15 cellular contexts compared by ENCODE assay signal in the genomic region with DNA sequence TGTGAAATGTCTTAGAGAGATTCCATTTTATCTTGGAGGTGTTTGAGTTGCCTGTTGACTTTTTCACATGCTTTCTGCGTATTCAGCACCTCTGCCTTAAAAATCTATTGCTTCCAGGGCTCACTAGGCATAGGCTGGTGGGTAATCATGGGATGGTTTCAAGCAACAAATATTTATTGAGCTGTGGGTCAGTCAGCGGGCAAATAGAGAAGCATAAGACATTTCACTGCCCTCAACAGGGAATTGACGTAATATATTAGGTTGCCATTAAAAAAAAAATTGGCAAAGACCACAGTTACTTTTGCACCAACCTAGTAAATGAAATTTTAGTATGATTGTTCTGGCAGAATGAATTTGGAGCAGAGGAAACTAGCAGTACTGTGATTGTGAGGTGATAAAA. TPM values are rescaled to one million over a fixed set of nuclear protein-coding genes. Genes with fewer than 3 reads are reported as not detected.
A peak's percentile ranks its signal among the peaks of the same experiment; 100 is the strongest.
DNase-seq lines count a peak whose midpoint lies in the region; ATAC-seq, FAIRE-seq and TF ChIP-seq lines count a peak whose summit lies in the region.
"Had no signal": no experiment of that assay in that cellular context is flagged by ENCODE, and none has a peak within 500 bp of the region (broad histone marks: within the 10 kb centered on the region; RNA-seq: fewer than 3 reads in every experiment).

No MANE protein-coding gene starts in this region.

- TF ChIP-seq CTCF in Peyer's patch (IDR thresholded peaks at IDR 0.05) (no peak), GM12878 (IDR thresholded peaks at IDR 0.05 in 2 of 3, conservative IDR thresholded peaks at IDR 0.05 in 1 of 3; ENCODE audit: control insufficient read depth in 2 of 3, extremely low read depth in 1 of 3, insufficient read depth in 1 of 3, low read depth in 3 of 3, low read length in 3 of 3) (no peak), sigmoid colon (IDR thresholded peaks at IDR 0.05) (no peak), dorsolateral prefrontal cortex (IDR thresholded peaks at IDR 0.05 in 54 of 56, conservative IDR thresholded peaks at IDR 0.05 in 2 of 56; ENCODE audit: low read depth in 1 of 56, partially characterized antibody in 56 of 56) (no peak), endodermal cell (conservative IDR thresholded peaks at IDR 0.05) (no peak)

- TF ChIP-seq EP300 in GM12878 (IDR thresholded peaks at IDR 0.05; ENCODE audit: borderline replicate concordance in 1 of 2, control insufficient read depth in 1 of 2, low read depth in 2 of 2, low read length in 2 of 2) (no peak), sigmoid colon (IDR thresholded peaks at IDR 0.05) (no peak)

- peak overlapping the region; percentile 86 for H3K27ac Mint-ChIP-seq in activated T-cell treated with anti-CD3 and anti-CD28 coated beads, Interleukin-2, amount 50 U/mL, for 24 hours
- H3K27ac Mint-ChIP-seq in endodermal cell: no peak overlapping the region

- intact Hi-C loops in GM12878 (cut with micrococcal nuclease; ENCODE audit: unreplicated experiment) (loop anchor here (5.0 kb wide), 1 partner anchor 208 kb away; no protein-coding TSS in a partner anchor), sigmoid colon (cut with DNase I) (loop anchor here (5.0 kb wide), 3 partner anchors 42 to 213 kb away; a partner anchor contains a TSS), dorsolateral prefrontal cortex (cut with DNase I) (loop anchor here in 1 of 2 donors (5.0 to 10.0 kb wide), 3 partner anchors 52 to 215 kb away; no protein-coding TSS in a partner anchor)

- 99% methylated on average over 3 of the region's 3 CpGs for whole genome bisulfite sequencing in GM12878 (ENCODE audit: insufficient coverage, insufficient replicate concordance, low lambda C conversion rate, missing lambda C conversion rate)
- 94% methylated on average over 3 of the region's 3 CpGs for WGBS in sigmoid colon, 2 donors
- 86 to 97% methylated on average over 2 to 3 of the region's 3 CpGs for WGBS in endodermal cell (ENCODE audit: insufficient coverage in 1 of 2, insufficient read length in 1 of 2), 2 experiments

- RAD21 ChIA-PET in GM12878 (lab: Charles Lee; ENCODE audit: unreplicated experiment): no interaction called here

- peaks cover 80% of the 10 kb centered on the region for H3K79me2 ChIP-seq in GM12878 (ENCODE audit: control insufficient read depth, insufficient read depth, low read length)

- SMC1A ChIA-PET in GM12878 (lab: Charles Lee; ENCODE audit: uncharacterized antibody, unreplicated experiment): interaction anchor here (1.4 kb wide), 1 partner anchor 43 kb away, joined by 3 read pairs; no protein-coding TSS in a partner anchor

- no peaks in the 10 kb centered on the region; the same call in 1 of the 2 replicates for H4K20me1 ChIP-seq in GM12878 (ENCODE audit: control insufficient read depth, insufficient read depth)

- TF ChIP-seq POLR2A in Peyer's patch (IDR thresholded peaks at IDR 0.05) (no peak), GM12878 (IDR thresholded peaks at IDR 0.05; ENCODE audit: low read depth, low read length) (no peak), sigmoid colon (IDR thresholded peaks at IDR 0.05) (no peak)

- H3K4me1 ChIP-seq in Peyer's patch (peaks cover 0 to 42% (median 5%) of the 10 kb centered on the region in 4 donors), GM12878 (ENCODE audit: control insufficient read depth, insufficient read depth, low read length) (peaks cover 9% of the 10 kb centered on the region), sigmoid colon (peaks cover 0 to 77% (median 60%) of the 10 kb centered on the region in 4 donors), endodermal cell (ENCODE audit: control insufficient read depth, insufficient read depth, low read length) (peaks cover 4% of the 10 kb centered on the region)

- H3K36me3 ChIP-seq in Peyer's patch (peaks cover 0 to 8% (median 0%) of the 10 kb centered on the region in 3 donors), GM12878 (ENCODE audit: control insufficient read depth in 2 of 2, insufficient read depth in 2 of 2, low read length in 1 of 2) (peaks cover 0 to 8% of the 10 kb centered on the region in 2 experiments; a peak in 1 of 4 replicates), sigmoid colon (peaks cover 0 to 7% (median 0%) of the 10 kb centered on the region in 4 donors), endodermal cell (ENCODE audit: control insufficient read depth, insufficient read depth, low read length) (peaks cover 24% of the 10 kb centered on the region)

- POLR2A ChIA-PET in GM12878 (lab: Charles Lee): interaction anchor here (0.6 to 1.4 kb wide), 3 partner anchors 9 to 283 kb away, joined by 3 to 4 read pairs (median 3); no protein-coding TSS in a partner anchor

- CTCF ChIA-PET in GM12878 (lab: Yijun Ruan, JAX): interaction anchor here (2.6 kb wide), 1 partner anchor 17 kb away, joined by 8 read pairs; no protein-coding TSS in a partner anchor

- H3K4me2 ChIP-seq in GM12878 (ENCODE audit: control insufficient read depth, insufficient read depth): peak overlapping the region; percentile 40

- H3K9ac ChIP-seq in GM12878 (ENCODE audit: control insufficient read depth, insufficient read depth, low read length) (no peak overlapping the region), endodermal cell (ENCODE audit: extremely low read depth, low read length, poor library complexity, severe bottlenecking) (no peak overlapping the region)

- H3K27me3 Mint-ChIP-seq in activated T-cell treated with anti-CD3 and anti-CD28 coated beads, Interleukin-2, amount 50 U/mL, for 24 hours: no peaks in the 10 kb centered on the region
- H3K27me3 Mint-ChIP-seq in endodermal cell (ENCODE audit: insufficient read depth): no peaks in the 10 kb centered on the region

- no peak for ATAC-seq in GM12878
- ATAC-seq: Panc1 had no signal

- H3K27ac ChIP-seq in Peyer's patch (peak overlapping the region; percentile 15 to 60 (median 31)), GM12878 (ENCODE audit: control insufficient read depth, insufficient read depth) (no peak overlapping the region), sigmoid colon (peak overlapping the region in 3 of 4 donors; percentile 13 to 98 (median 98)), dorsolateral prefrontal cortex (no peak overlapping the region), endodermal cell (ENCODE audit: low read depth, low read length) (no peak overlapping the region)
- H3K27ac ChIP-seq: WERI-Rb-1 had no signal

- H3K9me3 Mint-ChIP-seq in activated T-cell treated with anti-CD3 and anti-CD28 coated beads, Interleukin-2, amount 50 U/mL, for 24 hours: no peaks in the 10 kb centered on the region
- no peaks in the 10 kb centered on the region for H3K9me3 Mint-ChIP-seq in endodermal cell

- H3K27me3 ChIP-seq in Peyer's patch (no peaks in the 10 kb centered on the region), GM12878 (replicated peaks in 1 of 2; ENCODE audit: control insufficient read depth in 2 of 2, insufficient read depth in 2 of 2, low read length in 1 of 2) (no peaks in the 10 kb centered on the region), sigmoid colon (no peaks in the 10 kb centered on the region), dorsolateral prefrontal cortex (no peaks in the 10 kb centered on the region), endodermal cell (ENCODE audit: control insufficient read depth, insufficient read depth, low read length, poor library complexity, severe bottlenecking) (no peaks in the 10 kb centered on the region)

- H3K4me3 ChIP-seq in Peyer's patch (no peak overlapping the region), GM12878 (peak overlapping the region; percentile 31; the same call in 1 of the 2 replicates), sigmoid colon (no peak overlapping the region), dorsolateral prefrontal cortex (no peak overlapping the region), endodermal cell (ENCODE audit: low read length) (no peak overlapping the region)

- no peak for FAIRE-seq in GM12878 (lab: Jason Lieb, UNC)

- in situ Hi-C loops in GM12878 (cut with MboI): no loop called here

- no peak overlapping the region for H2AFZ ChIP-seq in GM12878 (ENCODE audit: control insufficient read depth, low read depth, low read length)

- TF ChIP-seq RAD21 in GM12878 (IDR thresholded peaks at IDR 0.05; ENCODE audit: insufficient read depth, low read depth, low read length): no peak

- peaks cover 80% of the 10 kb centered on the region for H3K4me1 Mint-ChIP-seq in activated T-cell treated with anti-CD3 and anti-CD28 coated beads, Interleukin-2, amount 50 U/mL, for 24 hours (ENCODE audit: low read depth)
- H3K4me1 Mint-ChIP-seq in endodermal cell: peaks cover 13% of the 10 kb centered on the region

- H3K36me3 Mint-ChIP-seq in activated T-cell treated with anti-CD3 and anti-CD28 coated beads, Interleukin-2, amount 50 U/mL, for 24 hours (ENCODE audit: low read depth): peaks cover 77% of the 10 kb centered on the region
- H3K36me3 Mint-ChIP-seq in endodermal cell (ENCODE audit: low read depth): peaks cover 17% of the 10 kb centered on the region

- BruUV-seq in GM12878 (replicated peaks; lab: Mats Ljungman, UMichigan): no TSS peak

- H3K4me3 Mint-ChIP-seq in activated T-cell treated with anti-CD3 and anti-CD28 coated beads, Interleukin-2, amount 50 U/mL, for 24 hours: peak overlapping the region; percentile 61
- H3K4me3 Mint-ChIP-seq in endodermal cell: no peak overlapping the region

- no peak for DNase-seq in activated T-cell treated with anti-CD3 and anti-CD28 coated beads, Interleukin-2, amount 50 U/mL, for 24 hours
- DNase-seq in activated T-cell treated with anti-CD3 and anti-CD28 coated beads, Interleukin-2, amount 50 U/mL, for 48 hours: no peak
- DNase-seq in Peyer's patch (no peak), GM12878 (ENCODE audit: low read depth, low spot score) (no peak), sigmoid colon (no peak), dorsolateral prefrontal cortex (no peak), endodermal cell (no peak)
- no peak for DNase-seq in stimulated activated CD8-positive, alpha-beta memory T cell treated with anti-CD3 and anti-CD28 coated beads, Interleukin-4, amount 100 ng/mL, for 48 hours
- DNase-seq: ACHN, cortex of kidney, mammary epithelial cell, NCI-H2081, NCI-H69, WERI-Rb-1 had no signal

- no peaks in the 10 kb centered on the region for H3K9me3 ChIP-seq in Peyer's patch
- H3K9me3 ChIP-seq in GM12878 (replicated peaks; ENCODE audit: control insufficient read depth, insufficient read depth, low read length): no peaks in the 10 kb centered on the region
- no peaks in the 10 kb centered on the region for H3K9me3 ChIP-seq in sigmoid colon
- no peaks in the 10 kb centered on the region for H3K9me3 ChIP-seq in endodermal cell (ENCODE audit: control insufficient read depth, low read length)

RNA-seq across cellular contexts. Expression of a gene that starts 44.3 kb away (rescaled TPM):
- total RNA-seq in Peyer's patch (100 to 1,000 TPM; 187 to 348 (median 289) TPM), GM12878 (2014; rRNA removed) (1.0 and 1.8 TPM in 2 replicates), GM12878 (2014; rRNA removed; fragmentation: Illumina TruSeq; extraction: Trizol) (0.69 and 0.81 TPM in 2 replicates), GM12878 (2021) (1.9 and 2.4 TPM in 2 replicates), sigmoid colon (100 to 1,000 TPM in 2 of 4 donors, 10 to 100 TPM in 2; 64.1 to 128 (median 87.6) TPM), dorsolateral prefrontal cortex (100 to 1,000 TPM in 107 of 120 experiments, 10 to 100 TPM in 13; 50.1 to 208 (median 129) TPM), endodermal cell (10 to 100 TPM; 13.7 to 32.4 TPM)
- total RNA-seq in GM12878 (2013; cell fraction: nucleolus; rRNA removed): 0.29 and 0.94 TPM in 2 replicates
- 0.59 TPM for polyA plus RNA-seq in GM12878 (2011; ENCODE audit: low read depth)
- polyA plus RNA-seq in GM12878 (2011; rRNA removed) (0.35 and 0.83 TPM in 2 replicates), GM12878 (2014; fragmentation: Illumina TruSeq; extraction: Trizol) (0.14 and 0.40 TPM in 2 replicates), GM12878 (2014; fragmentation: Nextera tagmentation; extraction: Ambion mirVana) (under 1 TPM in 1 of 2 experiments, not detected in 1; 0.13 TPM), GM12878 (2014; rRNA removed) (0.82 and 1.2 TPM in 2 replicates), GM12878 (2016; fragmentation: Nextera tagmentation; extraction: Ambion mirVana) (under 1 TPM; 0.36 to 0.45 TPM), sigmoid colon (100 to 1,000 TPM; 245 to 394 (median 260) TPM)
- polyA plus RNA-seq in GM12878 (2011; cell fraction: cytosol; rRNA removed): 0.75 and 2.0 TPM in 2 replicates
- polyA plus RNA-seq in GM12878 (2011; cell fraction: nucleus; rRNA removed): 0.47 and 1.1 TPM in 2 replicates
- 1.2 and 1.4 TPM in 2 replicates for polyA plus RNA-seq in GM12878 (2012)
- 0.41 and 0.73 TPM in 2 replicates for polyA minus RNA-seq in GM12878 (2011; rRNA and poly(A)+ RNA removed)
- polyA minus RNA-seq in GM12878 (2011; cell fraction: cytosol; rRNA and poly(A)+ RNA removed): 1.5 and 3.0 TPM in 2 replicates
- 0.36 and 0.77 TPM in 2 replicates for polyA minus RNA-seq in GM12878 (2011; cell fraction: nucleus; rRNA and poly(A)+ RNA removed)
- polyA plus RNA-seq in endodermal cell (2013, experiment 1 of 2): 17.1 TPM
- polyA plus RNA-seq in endodermal cell (2013, experiment 2 of 2): 17.1 TPM

Comparison
In these comparisons a context has a peak if more than half of its experiments do, and no peak if none do; other contexts are left out.
1. H3K27ac ChIP-seq: peak in Peyer's patch (4 of 4) and sigmoid colon (3 of 4); none in GM12878 (single experiment), dorsolateral prefrontal cortex (0 of 59) and endodermal cell (single experiment).
2. RNA of a gene that starts 44.3 kb away (total RNA-seq): 187 to 348 TPM in Peyer's patch, 50.1 to 208 TPM in dorsolateral prefrontal cortex, 64.1 to 128 TPM in sigmoid colon and 13.7 to 32.4 TPM in endodermal cell; 0.29 to 2.4 TPM in GM12878; every median in the first group is over 4 times any median in the second.